Comparison of ENCODE assay signal across 29 cellular contexts in genomic region chr18:68241881-68242280, GRCh38.
"Had no signal": no experiment of that assay in that cellular context is flagged by ENCODE, and none has a peak within 500 bp of the region (broad histone marks: within the 10 kb centered on the region; RNA-seq: fewer than 3 reads in every experiment).

No MANE protein-coding gene starts in this region.

- H3K9me3 ChIP-seq: ovary, psoas muscle, spleen, suprapubic skin, testis, tibial artery, transverse colon, upper lobe of right lung, uterus had no signal

- H3K79me2 ChIP-seq: parathyroid adenoma had no signal

- DNase-seq: naive thymus-derived CD8-positive, alpha-beta T cell; nephron progenitor cell; occipital lobe; ovary; posterior cingulate gyrus; psoas muscle; right cardiac atrium; spleen; stimulated activated CD4-positive, alpha-beta T cell treated with anti-CD3 and anti-CD28 coated beads, Interleukin-12 subunit alpha, Interleukin-12 subunit beta, amount 100 ng/mL, for 4 hours; stimulated activated CD4-positive, alpha-beta T cell treated with anti-CD3 and anti-CD28 coated beads, Interleukin-1b, Interleukin-23, amount 100 ng/mL, for 48 hours; stimulated activated CD4-positive, alpha-beta T cell treated with anti-CD3 and anti-CD28 coated beads, Interleukin-4, amount 100 ng/mL, for 1 hour; stimulated activated CD4-positive, alpha-beta T cell treated with anti-CD3 and anti-CD28 coated beads, Interleukin-4, amount 100 ng/mL, for 4 hours; stimulated activated CD8-positive, alpha-beta memory T cell treated with anti-CD3 and anti-CD28 coated beads, Interleukin-4, amount 100 ng/mL, for 48 hours; stimulated activated naive CD4-positive, alpha-beta T cell; stimulated activated naive CD8-positive, alpha-beta T cell treated with anti-CD3 and anti-CD28 coated beads, Interleukin-15, amount 100 ng/mL, for 72 hours; stimulated activated naive CD8-positive, alpha-beta T cell treated with anti-CD3 and anti-CD28 coated beads, Interleukin-15, Interleukin-2, amounts not matched to agents 100 U/mL and 50 U/mL, for 24 hours; substantia nigra; testis; tibial artery; transverse colon; upper lobe of right lung; uterus had no signal

- H3K27me3 ChIP-seq: neural progenitor cell, ovary, spleen, suprapubic skin, testis, tibial artery, transverse colon, upper lobe of right lung, uterus had no signal

- H3K4me3 ChIP-seq: neural progenitor cell, ovary, psoas muscle, skin epidermis, smooth muscle cell, spleen, suprapubic skin, testis, tibial artery, transverse colon, upper lobe of right lung, uterus had no signal

- H3K27ac ChIP-seq: neural progenitor cell, ovary, parathyroid adenoma, psoas muscle, skin epidermis, spleen, suprapubic skin, testis, tibial artery, transverse colon, upper lobe of right lung, uterus had no signal

- H3K36me3 ChIP-seq: neural progenitor cell, ovary, spleen, suprapubic skin, tibial artery, transverse colon, upper lobe of right lung, uterus had no signal

- H3K4me1 ChIP-seq: neural progenitor cell, parathyroid adenoma, psoas muscle, spleen, suprapubic skin, testis, transverse colon, upper lobe of right lung, uterus had no signal

- H3K9ac ChIP-seq: neural progenitor cell, parathyroid adenoma had no signal

- H2AFZ ChIP-seq: neural progenitor cell, parathyroid adenoma had no signal

- ATAC-seq: natural killer cell treated with Interleukin-12 subunit alpha and Interleukin-12 subunit beta and Interleukin-15 and Interleukin-18, amount 100 ng/mL, for 72 hours; psoas muscle; right cardiac atrium; sciatic nerve; stimulated activated naive CD8-positive, alpha-beta T cell treated with anti-CD3 and anti-CD28 coated beads, Interleukin-15, amount 100 ng/mL, for 72 hours; stimulated activated naive CD8-positive, alpha-beta T cell treated with anti-CD3 and anti-CD28 coated beads, Interleukin-15, Interleukin-2, amounts not matched to agents 100 U/mL and 50 U/mL, for 24 hours; upper lobe of right lung had no signal

- H3K4me2 ChIP-seq: neural progenitor cell, smooth muscle cell had no signal
